Comparison of ENCODE assay signal across 12 cellular contexts in genomic region chr6:112298021-112298745, GRCh38. TPM values are rescaled to one million over a fixed set of nuclear protein-coding genes. Genes with fewer than 3 reads are reported as not detected.
DNase-seq lines count a peak whose midpoint lies in the region; ATAC-seq, FAIRE-seq and TF ChIP-seq lines count a peak whose summit lies in the region.
"Had no signal": no experiment of that assay in that cellular context is flagged by ENCODE, and none has a peak within 500 bp of the region (broad histone marks: within the 10 kb centered on the region; RNA-seq: fewer than 3 reads in every experiment).

No MANE protein-coding gene starts in this region.

- FAIRE-seq in GM12891 (lab: Jason Lieb, UNC): no peak

- TF ChIP-seq EP300 in transverse colon (IDR thresholded peaks at IDR 0.05; ENCODE audit: low read depth): no peak

- TF ChIP-seq POLR2A in transverse colon (IDR thresholded peaks at IDR 0.05): no peak
- no peak for TF ChIP-seq POLR2A in GM12891 (IDR thresholded peaks at IDR 0.05; ENCODE audit: low read depth, low read length)

- no peaks in the 10 kb centered on the region for H3K9me3 Mint-ChIP-seq in activated naive CD8-positive, alpha-beta T cell treated with anti-CD3 and anti-CD28 coated beads for 36 hours
- no peaks in the 10 kb centered on the region for H3K9me3 Mint-ChIP-seq in naive thymus-derived CD8-positive, alpha-beta T cell

- peak; percentile 56 for ATAC-seq in mucosa of descending colon
- no peak for ATAC-seq in naive thymus-derived CD8-positive, alpha-beta T cell

- no peaks in the 10 kb centered on the region for H3K36me3 ChIP-seq in mucosa of descending colon (ENCODE audit: low read depth)
- no peaks in the 10 kb centered on the region for H3K36me3 ChIP-seq in transverse colon
- H3K36me3 ChIP-seq: cardiac muscle cell had no signal

- H3K4me3 ChIP-seq in mucosa of descending colon: no peak overlapping the region
- H3K4me3 ChIP-seq in transverse colon: no peak overlapping the region
- H3K4me3 ChIP-seq: cardiac muscle cell had no signal

- H3K4me1 ChIP-seq in mucosa of descending colon (ENCODE audit: low read depth): no peaks in the 10 kb centered on the region
- H3K4me1 ChIP-seq in transverse colon: peaks cover 0 to 6% (median 3%) of the 10 kb centered on the region in 4 donors

- POLR2A ChIA-PET in naive thymus-derived CD8-positive, alpha-beta T cell (lab: Charles Lee): no interaction called here

- no peaks in the 10 kb centered on the region for H3K27me3 ChIP-seq in transverse colon
- H3K27me3 ChIP-seq: cardiac muscle cell had no signal

- DNase-seq in HT1080 (ENCODE audit: low read depth): peak; percentile 90
- peak; percentile 92 for DNase-seq in dermis blood vessel endothelial cell
- DNase-seq in mucosa of descending colon: no peak
- no peak for DNase-seq in transverse colon
- no peak for DNase-seq in activated naive CD4-positive, alpha-beta T cell treated with anti-CD3 and anti-CD28 coated beads, Interleukin-2, amount 50 U/mL, for 16 hours
- no peak for DNase-seq in activated naive CD8-positive, alpha-beta T cell treated with anti-CD3 and anti-CD28 coated beads for 36 hours
- DNase-seq in GM12891 (ENCODE audit: insufficient read length, low spot score): no peak
- DNase-seq in naive thymus-derived CD8-positive, alpha-beta T cell: no peak
- DNase-seq: activated CD4-positive, alpha-beta T cell treated with anti-CD3 and anti-CD28 coated beads, Interleukin-2, amount 50 U/mL, for 48 hours; immature natural killer cell; stimulated activated CD4-positive, alpha-beta T cell treated with anti-CD3 and anti-CD28 coated beads, Interleukin-1b, Interleukin-23, amount 100 ng/mL, for 48 hours had no signal

- WGBS in transverse colon (ENCODE audit: low coverage in 1 of 2), 2 donors: 58 to 64% methylated on average over 6 to 7 of the region's 7 CpGs

- peak overlapping the region; percentile 64 to 71 (median 67) for H3K27ac ChIP-seq in transverse colon
- H3K27ac ChIP-seq: cardiac muscle cell had no signal

- H3K27ac Mint-ChIP-seq in activated naive CD8-positive, alpha-beta T cell treated with anti-CD3 and anti-CD28 coated beads for 36 hours: no peak overlapping the region
- no peak overlapping the region for H3K27ac Mint-ChIP-seq in naive thymus-derived CD8-positive, alpha-beta T cell
- H3K27ac Mint-ChIP-seq: immature natural killer cell had no signal

- H3K27me3 Mint-ChIP-seq in activated naive CD8-positive, alpha-beta T cell treated with anti-CD3 and anti-CD28 coated beads for 36 hours: peaks cover 10% of the 10 kb centered on the region
- H3K27me3 Mint-ChIP-seq in naive thymus-derived CD8-positive, alpha-beta T cell: peaks cover 0 to 23% (median 15%) of the 10 kb centered on the region in 5 donors

- TF ChIP-seq CTCF in mucosa of descending colon (IDR thresholded peaks at IDR 0.05): no peak
- TF ChIP-seq CTCF in transverse colon (IDR thresholded peaks at IDR 0.05): no peak

- H3K4me3 Mint-ChIP-seq in activated naive CD8-positive, alpha-beta T cell treated with anti-CD3 and anti-CD28 coated beads for 36 hours: no peak overlapping the region
- H3K4me3 Mint-ChIP-seq in naive thymus-derived CD8-positive, alpha-beta T cell: no peak overlapping the region
- H3K4me3 Mint-ChIP-seq: immature natural killer cell had no signal

- H3K9me3 ChIP-seq in mucosa of descending colon (no peaks in the 10 kb centered on the region), transverse colon (no peaks in the 10 kb centered on the region)

- intact Hi-C loops in mucosa of descending colon (cut with DNase I, micrococcal nuclease): no loop called here
- intact Hi-C loops in transverse colon (cut with DNase I; ENCODE audit: low total_unique reads): no loop called here

- no peaks in the 10 kb centered on the region for H3K4me1 Mint-ChIP-seq in activated naive CD8-positive, alpha-beta T cell treated with anti-CD3 and anti-CD28 coated beads for 36 hours
- H3K4me1 Mint-ChIP-seq in naive thymus-derived CD8-positive, alpha-beta T cell: no peaks in the 10 kb centered on the region
- H3K4me1 Mint-ChIP-seq: immature natural killer cell had no signal

- H3K36me3 Mint-ChIP-seq in activated naive CD8-positive, alpha-beta T cell treated with anti-CD3 and anti-CD28 coated beads for 36 hours: no peaks in the 10 kb centered on the region
- H3K36me3 Mint-ChIP-seq in naive thymus-derived CD8-positive, alpha-beta T cell: no peaks in the 10 kb centered on the region
- H3K36me3 Mint-ChIP-seq: immature natural killer cell had no signal

- in situ Hi-C loops in transverse colon (cut with MboI; ENCODE audit: low pct_ligation_motif_present in 1 of 4, low pct_unique_long_range_greater_than_20kb in 1 of 4, low sequenced_read_pairs in 3 of 4): no loop called here

TF ChIP-seq in GM12891, 5 proteins besides CTCF, POLR2A, EP300 and RAD21:
- no peak for TF ChIP-seq PAX5 (IDR thresholded peaks at IDR 0.05; ENCODE audit: insufficient read depth, low read length, severe bottlenecking)
- TF ChIP-seq POU2F2 (IDR thresholded peaks at IDR 0.05; ENCODE audit: low read depth, low read length): no peak
- TF ChIP-seq POLR2AphosphoS5 (IDR thresholded peaks at IDR 0.05; ENCODE audit: low read depth, low read length): no peak
- TF ChIP-seq TAF1 (IDR thresholded peaks at IDR 0.05; ENCODE audit: low read depth, low read length): no peak
- TF ChIP-seq SPI1 (IDR thresholded peaks at IDR 0.05; ENCODE audit: low read depth, low read length): no peak

RNA-seq across cellular contexts. Expression of gene LAMA4, which starts 43.8 kb away (rescaled TPM):
- total RNA-seq in HT1080 (2014; rRNA removed; shearing (Covaris generic)): 28.6 and 42.3 TPM in 2 replicates
- polyA plus RNA-seq in HT1080 (2015; cell fraction: cytosol; rRNA removed): 29.9 and 31.7 TPM in 2 replicates
- 212 and 240 TPM in 2 replicates for polyA plus RNA-seq in HT1080 (2015; cell fraction: nucleus; rRNA removed)
- 661 and 842 TPM in 2 replicates for total RNA-seq in dermis blood vessel endothelial cell
- total RNA-seq in mucosa of descending colon: 100 to 1,000 TPM in 1 of 3 donors, 10 to 100 TPM in 2; 15.9 to 101 (median 37.0) TPM
- total RNA-seq in transverse colon: 10 to 100 TPM; 27.3 to 54.9 (median 40.1) TPM
- total RNA-seq in activated naive CD8-positive, alpha-beta T cell treated with anti-CD3 and anti-CD28 coated beads for 36 hours: not detected
- polyA plus RNA-seq in GM12891 (2012; ENCODE audit: low read depth, missing spikeins): not detected
- total RNA-seq in naive thymus-derived CD8-positive, alpha-beta T cell: not detected
- not detected for polyA plus RNA-seq in naive thymus-derived CD8-positive, alpha-beta T cell
- polyA plus RNA-seq: immature natural killer cell had no signal

RNA-seq across cellular contexts. Expression of gene RFPL4B, which starts 48.9 kb away (rescaled TPM):
- total RNA-seq in HT1080 (2014; rRNA removed; shearing (Covaris generic)): 0.03 TPM in 1 of 2 replicates, not detected in the other
- not detected in 2 replicates for polyA plus RNA-seq in HT1080 (2015; cell fraction: cytosol; rRNA removed)
- polyA plus RNA-seq in HT1080 (2015; cell fraction: nucleus; rRNA removed): 0.06 TPM in 1 of 2 replicates, not detected in the other
- under 0.01 TPM in 1 of 2 replicates, not detected in the other for total RNA-seq in dermis blood vessel endothelial cell
- not detected for total RNA-seq in mucosa of descending colon
- total RNA-seq in transverse colon: not detected
- not detected for total RNA-seq in activated naive CD8-positive, alpha-beta T cell treated with anti-CD3 and anti-CD28 coated beads for 36 hours
- polyA plus RNA-seq in GM12891 (2012; ENCODE audit: low read depth, missing spikeins): not detected
- not detected for total RNA-seq in naive thymus-derived CD8-positive, alpha-beta T cell
- polyA plus RNA-seq in naive thymus-derived CD8-positive, alpha-beta T cell: not detected
- total RNA-seq: cardiac muscle cell had no signal
- polyA plus RNA-seq: cardiac muscle cell, immature natural killer cell had no signal

Comparison
In these comparisons a context has a peak if more than half of its experiments do, and no peak if none do; other contexts are left out.
1. DNase-seq: peak in HT1080 (single experiment) and dermis blood vessel endothelial cell (single experiment); none in mucosa of descending colon (0 of 3), transverse colon (single experiment), activated naive CD4-positive, alpha-beta T cell treated with anti-CD3 and anti-CD28 coated beads, Interleukin-2, amount 50 U/mL, for 16 hours (single experiment), activated naive CD8-positive, alpha-beta T cell treated with anti-CD3 and anti-CD28 coated beads for 36 hours (single experiment), GM12891 (single experiment) and naive thymus-derived CD8-positive, alpha-beta T cell (0 of 10).
2. RNA of gene LAMA4, which starts 43.8 kb away (total RNA-seq): 661 to 842 TPM in dermis blood vessel endothelial cell, 27.3 to 54.9 TPM in transverse colon, 28.6 to 42.3 TPM in HT1080 and 15.9 to 101 TPM in mucosa of descending colon; not detected in activated naive CD8-positive, alpha-beta T cell treated with anti-CD3 and anti-CD28 coated beads for 36 hours and not detected in naive thymus-derived CD8-positive, alpha-beta T cell; every median in the first group is over 10 times any median in the second.